ENCODE assay signal across 40 cellular contexts in genomic region chr6:164057876-164058275, GRCh38.
"Had no signal": no experiment of that assay in that cellular context is flagged by ENCODE, and none has a peak within 500 bp of the region (broad histone marks: within the 10 kb centered on the region; RNA-seq: fewer than 3 reads in every experiment).

No MANE protein-coding gene starts in this region.

- H3K27me3 ChIP-seq: adrenal gland, cardiac muscle cell had no signal

- H3K9me3 ChIP-seq: adrenal gland had no signal

- H3K36me3 Mint-ChIP-seq: activated CD4-positive, alpha-beta memory T cell treated with anti-CD3 and anti-CD28 coated beads for 36 hours; activated naive CD4-positive, alpha-beta T cell treated with anti-CD3 and anti-CD28 coated beads, Interleukin-2, amount 50 U/mL, for 72 hours; activated naive CD8-positive, alpha-beta T cell treated with anti-CD3 and anti-CD28 coated beads for 36 hours had no signal

- H3K4me3 Mint-ChIP-seq: activated CD4-positive, alpha-beta memory T cell treated with anti-CD3 and anti-CD28 coated beads for 36 hours; activated CD4-positive, alpha-beta T cell treated with anti-CD3 and anti-CD28 coated beads for 36 hours; activated CD8-positive, alpha-beta T cell treated with anti-CD3 and anti-CD28 coated beads for 36 hours; activated naive CD4-positive, alpha-beta T cell treated with anti-CD3 and anti-CD28 coated beads for 36 hours; activated naive CD8-positive, alpha-beta T cell treated with anti-CD3 and anti-CD28 coated beads for 36 hours; activated T-cell treated with anti-CD3 and anti-CD28 coated beads, Interleukin-2, amount 50 U/mL, for 4 hours; activated T-cell treated with anti-CD3 and anti-CD28 coated beads, Interleukin-2, amount 50 U/mL, for 72 hours; activated T-helper 1 cell treated with anti-CD3 and anti-CD28 coated beads, Interleukin-12 subunit alpha, Interleukin-12 subunit beta, Interleukin-2, Interleukin-4 antibody, amounts not matched to agents 30 ng/mL and 10 ng/mL and 1 ng/mL, durations not matched to agents 14 hours and 24 hours and 36 hours; activated T-helper 17 cell treated with anti-CD3 and anti-CD28 coated beads, Interleukin-2, amount 50 U/mL, for 72 hours; brain; central memory CD8-positive, alpha-beta T cell; T-helper 1 cell treated with Interleukin-12 subunit alpha and Interleukin-12 subunit beta and Interleukin-4 antibody, amounts not matched to agents 30 μg/mL and 1 μg/mL, for 36 hours; T-helper 2 cell treated with Interferon-gamma antibody and Interleukin-4, amounts not matched to agents 5 μg/mL and 100 μg/mL, for 36 hours; WTC11 had no signal

- H3K4me1 Mint-ChIP-seq: activated CD4-positive, alpha-beta T cell treated with anti-CD3 and anti-CD28 coated beads for 36 hours; activated naive CD8-positive, alpha-beta T cell treated with anti-CD3 and anti-CD28 coated beads for 36 hours; activated T-helper 17 cell treated with anti-CD3 and anti-CD28 coated beads, Interleukin-2, amount 50 U/mL, for 72 hours; brain; central memory CD8-positive, alpha-beta T cell; WTC11 had no signal

- H3K36me3 ChIP-seq: adrenal gland, cardiac muscle cell had no signal

- H3K4me1 ChIP-seq: adrenal gland had no signal

- H3K27me3 Mint-ChIP-seq: activated CD4-positive, alpha-beta memory T cell treated with anti-CD3 and anti-CD28 coated beads for 36 hours; activated naive CD8-positive, alpha-beta T cell treated with anti-CD3 and anti-CD28 coated beads for 36 hours; brain had no signal

- H3K27ac Mint-ChIP-seq: activated CD4-positive, alpha-beta memory T cell treated with anti-CD3 and anti-CD28 coated beads for 36 hours; activated CD4-positive, alpha-beta T cell treated with anti-CD3 and anti-CD28 coated beads for 36 hours; activated CD8-positive, alpha-beta T cell treated with anti-CD3 and anti-CD28 coated beads for 36 hours; activated naive CD4-positive, alpha-beta T cell treated with anti-CD3 and anti-CD28 coated beads for 36 hours; activated naive CD4-positive, alpha-beta T cell treated with anti-CD3 and anti-CD28 coated beads, Interleukin-2, amount 50 U/mL, for 72 hours; activated naive CD8-positive, alpha-beta T cell treated with anti-CD3 and anti-CD28 coated beads for 36 hours; activated T-cell treated with anti-CD3 and anti-CD28 coated beads, Interleukin-2, amount 50 U/mL, for 72 hours; activated T-helper 1 cell treated with anti-CD3 and anti-CD28 coated beads, Interleukin-12 subunit alpha, Interleukin-12 subunit beta, Interleukin-2, Interleukin-4 antibody, amounts not matched to agents 30 ng/mL and 10 ng/mL and 1 ng/mL, durations not matched to agents 14 hours and 24 hours and 36 hours; activated T-helper 17 cell treated with anti-CD3 and anti-CD28 coated beads, Interleukin-2, amount 50 U/mL, for 72 hours; brain; T-helper 1 cell treated with Interleukin-12 subunit alpha and Interleukin-12 subunit beta and Interleukin-4 antibody, amounts not matched to agents 30 μg/mL and 1 μg/mL, for 36 hours; T-helper 2 cell treated with Interferon-gamma antibody and Interleukin-4, amounts not matched to agents 5 μg/mL and 100 μg/mL, for 36 hours; WTC11 had no signal

- H3K4me3 ChIP-seq: adrenal gland, cardiac muscle cell had no signal

- DNase-seq: activated CD4-positive, alpha-beta memory T cell treated with anti-CD3 and anti-CD28 coated beads for 36 hours; activated CD4-positive, alpha-beta T cell treated with anti-CD3 and anti-CD28 coated beads for 1 hour; activated CD4-positive, alpha-beta T cell treated with anti-CD3 and anti-CD28 coated beads for 36 hours; activated CD4-positive, alpha-beta T cell treated with anti-CD3 and anti-CD28 coated beads for 48 hours; activated CD4-positive, alpha-beta T cell treated with anti-CD3 and anti-CD28 coated beads, Interleukin-2, amount 50 U/mL, for 1 hour; activated CD4-positive, alpha-beta T cell treated with anti-CD3 and anti-CD28 coated beads, Interleukin-2, amount 50 U/mL, for 4 hours; activated CD4-positive, CD25-positive, alpha-beta regulatory T cell; activated CD8-positive, alpha-beta memory T cell treated with anti-CD3 and anti-CD28 coated beads, Interleukin-2, amount 50 U/mL, for 4 hours; activated CD8-positive, alpha-beta T cell treated with anti-CD3 and anti-CD28 coated beads for 36 hours; activated effector memory CD4-positive, alpha-beta T cell treated with anti-CD3 and anti-CD28 coated beads, Interleukin-2, amount 50 U/mL, for 16 hours; activated gamma-delta T cell treated with Interleukin-2 at 50 U/mL for 16 hours; activated naive CD4-positive, alpha-beta T cell; activated naive CD4-positive, alpha-beta T cell treated with anti-CD3 and anti-CD28 coated beads for 36 hours; activated naive CD4-positive, alpha-beta T cell treated with anti-CD3 and anti-CD28 coated beads, Interleukin-2, amount 50 U/mL, for 16 hours; activated naive CD8-positive, alpha-beta T cell treated with anti-CD3 and anti-CD28 coated beads for 36 hours; activated T-cell treated with anti-CD3 and anti-CD28 coated beads for 4 hours; activated T-cell treated with anti-CD3 and anti-CD28 coated beads, Interleukin-2, amount 50 U/mL, for 1 hour; activated T-cell treated with anti-CD3 and anti-CD28 coated beads, Interleukin-2, amount 50 U/mL, for 4 hours; activated T-cell treated with anti-CD3 and anti-CD28 coated beads, Interleukin-2, amount 50 U/mL, for 72 hours; adrenal gland; amniotic stem cell; aorta; caudate nucleus; cerebellar nuclear complex; T-helper 1 cell; T-helper 2 cell; T-helper 9 cell had no signal

- H3K27ac ChIP-seq: adrenal gland, cardiac muscle cell, VCaP had no signal

- FAIRE-seq: bronchial epithelial cell, TTC549 had no signal

- ATAC-seq: activated CD4-positive, alpha-beta T cell treated with anti-CD3 and anti-CD28 coated beads for 36 hours; activated CD4-positive, CD25-positive, alpha-beta regulatory T cell treated with anti-CD3 and anti-CD28 coated beads, Interleukin-2, amount 50 U/mL, for 24 hours; activated CD8-positive, alpha-beta T cell treated with anti-CD3 and anti-CD28 coated beads for 36 hours; activated naive CD4-positive, alpha-beta T cell treated with anti-CD3 and anti-CD28 coated beads, Interleukin-2, amount 50 U/mL, for 72 hours; activated T-cell treated with anti-CD3 and anti-CD28 coated beads, Interleukin-2, amount 50 U/mL, for 4 hours; activated T-cell treated with anti-CD3 and anti-CD28 coated beads, Interleukin-2, amount 50 U/mL, for 72 hours; activated T-helper 17 cell treated with anti-CD3 and anti-CD28 coated beads, Interleukin-2, amount 50 U/mL, for 72 hours; WTC11 had no signal

- H3K9me3 Mint-ChIP-seq: activated CD4-positive, alpha-beta memory T cell treated with anti-CD3 and anti-CD28 coated beads for 36 hours; activated CD8-positive, alpha-beta T cell treated with anti-CD3 and anti-CD28 coated beads for 36 hours; activated naive CD4-positive, alpha-beta T cell treated with anti-CD3 and anti-CD28 coated beads for 36 hours; activated naive CD4-positive, alpha-beta T cell treated with anti-CD3 and anti-CD28 coated beads, Interleukin-2, amount 50 U/mL, for 72 hours; activated T-cell treated with anti-CD3 and anti-CD28 coated beads, Interleukin-2, amount 50 U/mL, for 4 hours; activated T-cell treated with anti-CD3 and anti-CD28 coated beads, Interleukin-2, amount 50 U/mL, for 72 hours; activated T-helper 1 cell treated with anti-CD3 and anti-CD28 coated beads, Interleukin-12 subunit alpha, Interleukin-12 subunit beta, Interleukin-2, Interleukin-4 antibody, amounts not matched to agents 30 ng/mL and 10 ng/mL and 1 ng/mL, durations not matched to agents 14 hours and 24 hours and 36 hours; activated T-helper 17 cell treated with anti-CD3 and anti-CD28 coated beads, Interleukin-2, amount 50 U/mL, for 72 hours; central memory CD8-positive, alpha-beta T cell; T-helper 1 cell treated with Interleukin-12 subunit alpha and Interleukin-12 subunit beta and Interleukin-4 antibody, amounts not matched to agents 30 μg/mL and 1 μg/mL, for 36 hours; T-helper 2 cell treated with Interferon-gamma antibody and Interleukin-4, amounts not matched to agents 5 μg/mL and 100 μg/mL, for 36 hours had no signal
